ENCODE assay signal across 19 cellular contexts in the genomic region with DNA sequence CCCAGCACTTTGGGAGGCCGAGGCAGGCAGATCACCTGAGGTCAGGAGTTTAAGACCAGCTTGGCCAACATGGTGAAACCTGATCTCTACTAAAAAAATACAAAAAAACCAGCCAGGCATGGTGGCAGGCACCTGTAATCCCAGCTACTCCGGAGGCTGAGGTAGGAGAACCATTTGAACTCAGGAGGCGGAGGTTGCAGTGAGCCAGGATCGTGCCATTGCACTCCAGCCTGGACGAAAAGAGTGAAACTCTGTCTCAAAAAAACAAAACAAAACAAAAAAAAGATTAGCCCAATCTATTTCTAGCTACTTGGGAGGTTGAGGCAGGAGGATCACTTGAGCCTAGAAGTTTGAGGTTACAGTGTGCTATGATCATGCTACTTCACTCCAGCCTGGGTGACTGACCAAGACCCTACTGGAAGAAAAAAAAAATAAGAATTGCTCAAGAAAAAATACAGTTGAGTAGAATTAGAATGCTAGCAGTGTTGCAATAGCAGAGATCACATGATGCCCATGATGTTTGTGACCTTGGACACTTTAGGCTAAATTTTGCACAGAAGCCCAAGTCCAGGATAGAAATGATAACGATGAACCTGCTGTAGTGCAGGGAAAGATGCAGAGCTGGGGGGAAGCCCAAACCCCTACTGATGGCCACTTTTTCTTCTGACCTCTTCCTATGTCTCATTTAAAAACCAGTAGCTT.
DNase-seq lines count a peak whose midpoint lies in the region; ATAC-seq, FAIRE-seq and TF ChIP-seq lines count a peak whose summit lies in the region.
"Had no signal": no experiment of that assay in that cellular context is flagged by ENCODE, and none has a peak within 500 bp of the region (broad histone marks: within the 10 kb centered on the region; RNA-seq: fewer than 3 reads in every experiment).

No MANE protein-coding gene starts in this region.

- H3K4me3 ChIP-seq in SK-N-SH (ENCODE audit: low read depth in 2 of 2, low read length in 1 of 2) (no peak overlapping the region), heart left ventricle (no peak overlapping the region), testis (no peak overlapping the region), kidney (ENCODE audit: low read length in 2 of 2) (no peak overlapping the region)
- H3K4me3 ChIP-seq: body of pancreas had no signal

- WGBS in SK-N-SH (ENCODE audit: low lambda C conversion rate) = 52% methylated on average over 6 of the region's 6 CpGs
- WGBS in heart left ventricle, 4 donors = 83 to 87% (median 85%) methylated on average over 6 of the region's 6 CpGs
- WGBS in testis, 2 donors = 72 to 79% methylated on average over 6 of the region's 6 CpGs

- peaks cover 38% of the 10 kb centered on the region for H3F3A ChIP-seq in SK-N-SH (replicated peaks; ENCODE audit: insufficient read depth)

- TF ChIP-seq RAD21 in SK-N-SH (IDR thresholded peaks at IDR 0.05; ENCODE audit: low read length) = no peak

- H3K36me3 ChIP-seq in SK-N-SH (replicated peaks in 1 of 2; ENCODE audit: control insufficient read depth in 1 of 2, insufficient read depth in 2 of 2, low read length in 1 of 2) = peaks cover 0 to 9% of the 10 kb centered on the region in 2 experiments
- H3K36me3 ChIP-seq in heart left ventricle = no peaks in the 10 kb centered on the region
- no peaks in the 10 kb centered on the region for H3K36me3 ChIP-seq in testis (ENCODE audit: low read depth, missing control alignments)
- no peaks in the 10 kb centered on the region for H3K36me3 ChIP-seq in kidney (ENCODE audit: control insufficient read depth in 1 of 2, insufficient read depth in 2 of 2, low read length in 2 of 2)

- H2AFZ ChIP-seq in SK-N-SH (ENCODE audit: low read depth) = no peak overlapping the region

- no peak for TF ChIP-seq POLR2A in heart left ventricle (IDR thresholded peaks at IDR 0.05)
- no peak for TF ChIP-seq POLR2A in testis (IDR thresholded peaks at IDR 0.05)

- peaks cover 2 to 5% of the 10 kb centered on the region in 2 donors for H3K36me3 Mint-ChIP-seq in activated T-cell treated with anti-CD3 and anti-CD28 coated beads, Interleukin-2, amount 50 U/mL, for 72 hours (ENCODE audit: insufficient read depth in 2 of 2)

- peaks cover 5% of the 10 kb centered on the region for H3K27me3 Mint-ChIP-seq in activated T-cell treated with anti-CD3 and anti-CD28 coated beads, Interleukin-2, amount 50 U/mL, for 72 hours (ENCODE audit: low read depth)

- H4K20me1 ChIP-seq in SK-N-SH (ENCODE audit: insufficient read depth) = no peaks in the 10 kb centered on the region

- H3K27ac Mint-ChIP-seq in activated T-cell treated with anti-CD3 and anti-CD28 coated beads, Interleukin-2, amount 50 U/mL, for 72 hours = no peak overlapping the region
- H3K27ac Mint-ChIP-seq: stimulated activated effector memory CD8-positive, alpha-beta T cell treated with anti-CD3 and anti-CD28 coated beads, Interleukin-12 subunit alpha, Interleukin-12 subunit beta, amount 100 ng/mL, for 72 hours had no signal

- no peak for FAIRE-seq in kidney (lab: Jason Lieb, UNC)
- FAIRE-seq: A204.1 had no signal

- CTCF ChIA-PET in SK-N-SH (lab: Yijun Ruan, JAX) = interaction anchor here (0.5 kb wide), 1 partner anchor 11 kb away, joined by 3 read pairs; no protein-coding TSS in a partner anchor

- no peaks in the 10 kb centered on the region for H3K27me3 ChIP-seq in SK-N-SH (ENCODE audit: insufficient read depth)
- H3K27me3 ChIP-seq in heart left ventricle = no peaks in the 10 kb centered on the region
- no peaks in the 10 kb centered on the region for H3K27me3 ChIP-seq in testis
- H3K27me3 ChIP-seq: body of pancreas had no signal

- H3K4me1 Mint-ChIP-seq in activated T-cell treated with anti-CD3 and anti-CD28 coated beads, Interleukin-2, amount 50 U/mL, for 72 hours (ENCODE audit: low read depth) = peaks cover 38% of the 10 kb centered on the region

- TF ChIP-seq CTCF in SK-N-SH (IDR thresholded peaks at IDR 0.05) (no peak), heart left ventricle (IDR thresholded peaks at IDR 0.05) (no peak), testis (IDR thresholded peaks at IDR 0.05) (no peak), kidney (IDR thresholded peaks at IDR 0.05; ENCODE audit: borderline replicate concordance, extremely low read depth, insufficient read depth) (no peak)

- TF ChIP-seq EP300 in SK-N-SH (IDR thresholded peaks at IDR 0.05; ENCODE audit: borderline replicate concordance in 1 of 2, low read depth in 1 of 2, low read length in 1 of 2) = no peak

- DNase-seq in activated T-cell treated with anti-CD3 and anti-CD28 coated beads, Interleukin-2, amount 50 U/mL, for 72 hours = no peak
- DNase-seq in activated T-cell treated with anti-CD3 and anti-CD28 coated beads, Interleukin-2, amount 50 U/mL, for 1 hour = no peak
- DNase-seq in SK-N-SH (no peak), heart left ventricle (no peak), testis (peak; percentile 55), kidney (no peak)
- DNase-seq in effector CD8-positive, alpha-beta T cell (lab: John Stamatoyannopoulos, UW) = no peak
- DNase-seq: activated CD4-positive, alpha-beta T cell treated with anti-CD3 and anti-CD28 coated beads, Interleukin-2, amount 50 U/mL, for 48 hours; body of pancreas; effector memory CD4-positive, alpha-beta T cell; kidney glomerular epithelial cell; NCI-H146; NCI-H510A; retina; stimulated activated CD4-positive, alpha-beta T cell treated with anti-CD3 and anti-CD28 coated beads, Interleukin-4, amount 100 ng/mL, for 4 hours had no signal

- H3K4me1 ChIP-seq in SK-N-SH (ENCODE audit: control insufficient read depth in 1 of 2, insufficient read depth in 2 of 2, low read depth in 1 of 2, low read length in 1 of 2) = peaks cover 0 to 22% of the 10 kb centered on the region in 2 experiments; a peak in 1 of 4 replicates
- H3K4me1 ChIP-seq in heart left ventricle = peaks cover 0 to 44% (median 20%) of the 10 kb centered on the region in 12 donors
- peaks cover 30% of the 10 kb centered on the region for H3K4me1 ChIP-seq in testis
- H3K4me1 ChIP-seq in kidney (ENCODE audit: control insufficient read depth in 1 of 2, insufficient read depth in 1 of 2, low read depth in 1 of 2, low read length in 2 of 2) = no peaks in the 10 kb centered on the region

- ATAC-seq in activated T-cell treated with anti-CD3 and anti-CD28 coated beads, Interleukin-2, amount 50 U/mL, for 72 hours (replicated peaks in 1 of 2) = peak; percentile 66 to 88
- ATAC-seq in heart left ventricle (peak in 3 of 4 donors; percentile 11 to 50 (median 24)), HG03571 (IDR thresholded peaks at IDR 0.05; ENCODE audit: unreplicated experiment) (no peak)
- ATAC-seq: body of pancreas had no signal

- H3K9me3 Mint-ChIP-seq in activated T-cell treated with anti-CD3 and anti-CD28 coated beads, Interleukin-2, amount 50 U/mL, for 72 hours = no peaks in the 10 kb centered on the region
- H3K9me3 Mint-ChIP-seq: stimulated activated effector memory CD8-positive, alpha-beta T cell treated with anti-CD3 and anti-CD28 coated beads, Interleukin-12 subunit alpha, Interleukin-12 subunit beta, amount 100 ng/mL, for 72 hours had no signal

- H3K27ac ChIP-seq in SK-N-SH (ENCODE audit: low read depth in 2 of 2, low read length in 1 of 2) (peak overlapping the region in 1 of 2 experiments; percentile 65; a peak in 2 of 4 replicates), heart left ventricle (peak overlapping the region in 7 of 12 donors; percentile 1 to 52 (median 12)), testis (peak overlapping the region; percentile 14 to 37), kidney (ENCODE audit: low read depth in 2 of 2, low read length in 2 of 2) (no peak overlapping the region)
- H3K27ac ChIP-seq: body of pancreas, RWPE1 had no signal

- H3K9ac ChIP-seq in SK-N-SH = no peak overlapping the region
- H3K9ac ChIP-seq in kidney (ENCODE audit: low read length in 2 of 2) = no peak overlapping the region

- H3K9me3 ChIP-seq in SK-N-SH (no peaks in the 10 kb centered on the region), heart left ventricle (peaks cover 0 to 10% (median 0%) of the 10 kb centered on the region in 12 donors), testis (no peaks in the 10 kb centered on the region), kidney (ENCODE audit: control insufficient read depth in 1 of 2, low read length in 2 of 2) (no peaks in the 10 kb centered on the region)
- H3K9me3 ChIP-seq: body of pancreas had no signal

- POLR2A ChIA-PET in SK-N-SH (lab: Yijun Ruan, JAX) = no interaction called here

- H3K4me2 ChIP-seq in SK-N-SH = peak overlapping the region; percentile 22

- peak overlapping the region; percentile 40 to 57 for H3K4me3 Mint-ChIP-seq in activated T-cell treated with anti-CD3 and anti-CD28 coated beads, Interleukin-2, amount 50 U/mL, for 72 hours
- H3K4me3 Mint-ChIP-seq: stimulated activated effector memory CD8-positive, alpha-beta T cell treated with anti-CD3 and anti-CD28 coated beads, Interleukin-12 subunit alpha, Interleukin-12 subunit beta, amount 100 ng/mL, for 72 hours had no signal

- intact Hi-C loops in heart left ventricle (cut with DNase I) (no loop called here), testis (cut with DNase I; ENCODE audit: low total_unique reads) (no loop called here), kidney (cut with DNase I) (no loop called here)

- H3K9me2 ChIP-seq in SK-N-SH = no peaks in the 10 kb centered on the region

- H3K79me2 ChIP-seq in SK-N-SH (ENCODE audit: insufficient read depth) = peaks cover 85% of the 10 kb centered on the region

TF ChIP-seq in SK-N-SH, 30 proteins besides CTCF, POLR2A, EP300 and RAD21 (continues in another document):
- TF ChIP-seq EZH2phosphoT487 (IDR thresholded peaks at IDR 0.05; ENCODE audit: borderline replicate concordance, low read depth) (no peak), MXI1 (IDR thresholded peaks at IDR 0.05; ENCODE audit: low read depth, low read length) (no peak), NFIC (IDR thresholded peaks at IDR 0.05; ENCODE audit: borderline replicate concordance) (no peak)
- TF ChIP-seq, protein P1, sequence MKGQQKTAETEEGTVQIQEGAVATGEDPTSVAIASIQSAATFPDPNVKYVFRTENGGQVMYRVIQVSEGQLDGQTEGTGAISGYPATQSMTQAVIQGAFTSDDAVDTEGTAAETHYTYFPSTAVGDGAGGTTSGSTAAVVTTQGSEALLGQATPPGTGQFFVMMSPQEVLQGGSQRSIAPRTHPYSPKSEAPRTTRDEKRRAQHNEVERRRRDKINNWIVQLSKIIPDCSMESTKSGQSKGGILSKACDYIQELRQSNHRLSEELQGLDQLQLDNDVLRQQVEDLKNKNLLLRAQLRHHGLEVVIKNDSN (IDR thresholded peaks at IDR 0.05; ENCODE audit: borderline replicate concordance, low read depth) = peak; percentile 41; the same call in 1 of the 2 replicates

Comparison
In these comparisons a context has a peak if more than half of its experiments do, and no peak if none do; other contexts are left out.
1. H3K27ac ChIP-seq: peak in heart left ventricle (7 of 12) and testis (2 of 2); none in kidney (0 of 2).